1 cellular context compared by ENCODE assay signal in the genomic region with DNA sequence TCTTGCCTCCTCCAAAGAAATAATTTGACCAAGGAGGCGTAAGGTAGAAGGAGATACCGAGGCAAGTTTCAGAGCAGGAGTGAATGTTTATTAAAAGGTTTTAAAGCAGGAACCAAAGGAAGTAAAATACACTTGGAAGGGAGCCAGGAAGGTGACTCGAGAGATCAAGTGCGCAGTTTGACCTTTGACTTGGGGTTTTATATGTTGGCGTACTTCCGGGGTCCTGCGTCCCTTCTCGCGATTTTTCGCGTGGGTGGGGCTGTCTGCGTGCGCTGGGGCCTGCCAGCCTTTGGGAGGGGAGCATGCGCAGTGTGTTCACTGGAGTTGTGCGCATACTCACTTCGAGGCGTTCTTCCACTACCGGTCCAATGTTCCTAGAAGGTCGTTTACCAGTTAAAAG.
TF ChIP-seq lines count a peak whose summit lies in the region.

No MANE protein-coding gene starts in this region.

TF ChIP-seq in K562, 482 proteins besides CTCF, POLR2A, EP300 and RAD21 (continued from another document and continues in another):
- TF ChIP-seq, protein P1, sequence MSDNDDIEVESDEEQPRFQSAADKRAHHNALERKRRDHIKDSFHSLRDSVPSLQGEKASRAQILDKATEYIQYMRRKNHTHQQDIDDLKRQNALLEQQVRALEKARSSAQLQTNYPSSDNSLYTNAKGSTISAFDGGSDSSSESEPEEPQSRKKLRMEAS (CRISPR knock-in tag; IDR thresholded peaks at IDR 0.05): no peak
- TF ChIP-seq ZNF780A (CRISPR knock-in tag; IDR thresholded peaks at IDR 0.05): no peak
- TF ChIP-seq, protein P2, sequence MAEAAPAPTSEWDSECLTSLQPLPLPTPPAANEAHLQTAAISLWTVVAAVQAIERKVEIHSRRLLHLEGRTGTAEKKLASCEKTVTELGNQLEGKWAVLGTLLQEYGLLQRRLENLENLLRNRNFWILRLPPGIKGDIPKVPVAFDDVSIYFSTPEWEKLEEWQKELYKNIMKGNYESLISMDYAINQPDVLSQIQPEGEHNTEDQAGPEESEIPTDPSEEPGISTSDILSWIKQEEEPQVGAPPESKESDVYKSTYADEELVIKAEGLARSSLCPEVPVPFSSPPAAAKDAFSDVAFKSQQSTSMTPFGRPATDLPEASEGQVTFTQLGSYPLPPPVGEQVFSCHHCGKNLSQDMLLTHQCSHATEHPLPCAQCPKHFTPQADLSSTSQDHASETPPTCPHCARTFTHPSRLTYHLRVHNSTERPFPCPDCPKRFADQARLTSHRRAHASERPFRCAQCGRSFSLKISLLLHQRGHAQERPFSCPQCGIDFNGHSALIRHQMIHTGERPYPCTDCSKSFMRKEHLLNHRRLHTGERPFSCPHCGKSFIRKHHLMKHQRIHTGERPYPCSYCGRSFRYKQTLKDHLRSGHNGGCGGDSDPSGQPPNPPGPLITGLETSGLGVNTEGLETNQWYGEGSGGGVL (CRISPR knock-in tag; IDR thresholded peaks at IDR 0.05): no peak
- TF ChIP-seq, protein P3, sequence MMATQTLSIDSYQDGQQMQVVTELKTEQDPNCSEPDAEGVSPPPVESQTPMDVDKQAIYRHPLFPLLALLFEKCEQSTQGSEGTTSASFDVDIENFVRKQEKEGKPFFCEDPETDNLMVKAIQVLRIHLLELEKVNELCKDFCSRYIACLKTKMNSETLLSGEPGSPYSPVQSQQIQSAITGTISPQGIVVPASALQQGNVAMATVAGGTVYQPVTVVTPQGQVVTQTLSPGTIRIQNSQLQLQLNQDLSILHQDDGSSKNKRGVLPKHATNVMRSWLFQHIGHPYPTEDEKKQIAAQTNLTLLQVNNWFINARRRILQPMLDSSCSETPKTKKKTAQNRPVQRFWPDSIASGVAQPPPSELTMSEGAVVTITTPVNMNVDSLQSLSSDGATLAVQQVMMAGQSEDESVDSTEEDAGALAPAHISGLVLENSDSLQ (IDR thresholded peaks at IDR 0.05): no peak
- TF ChIP-seq BHLHE40 (IDR thresholded peaks at IDR 0.05; ENCODE audit: low read length): no peak
- no peak for TF ChIP-seq RBM39 (optimal IDR thresholded peaks at IDR 0.05; ENCODE audit: low read depth, low read length)
- no peak for TF ChIP-seq ZNF668 (CRISPR knock-in tag; IDR thresholded peaks at IDR 0.05)
- TF ChIP-seq RHOXF2B (CRISPR knock-in tag; conservative IDR thresholded peaks at IDR 0.05): no peak
- peak; percentile 84 for TF ChIP-seq NFIC (IDR thresholded peaks at IDR 0.05)
- TF ChIP-seq, protein P4, sequence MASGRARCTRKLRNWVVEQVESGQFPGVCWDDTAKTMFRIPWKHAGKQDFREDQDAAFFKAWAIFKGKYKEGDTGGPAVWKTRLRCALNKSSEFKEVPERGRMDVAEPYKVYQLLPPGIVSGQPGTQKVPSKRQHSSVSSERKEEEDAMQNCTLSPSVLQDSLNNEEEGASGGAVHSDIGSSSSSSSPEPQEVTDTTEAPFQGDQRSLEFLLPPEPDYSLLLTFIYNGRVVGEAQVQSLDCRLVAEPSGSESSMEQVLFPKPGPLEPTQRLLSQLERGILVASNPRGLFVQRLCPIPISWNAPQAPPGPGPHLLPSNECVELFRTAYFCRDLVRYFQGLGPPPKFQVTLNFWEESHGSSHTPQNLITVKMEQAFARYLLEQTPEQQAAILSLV (tag; IDR thresholded peaks at IDR 0.05): no peak
- no peak for TF ChIP-seq KDM1A (IDR thresholded peaks at IDR 0.05)
- TF ChIP-seq, protein P5, sequence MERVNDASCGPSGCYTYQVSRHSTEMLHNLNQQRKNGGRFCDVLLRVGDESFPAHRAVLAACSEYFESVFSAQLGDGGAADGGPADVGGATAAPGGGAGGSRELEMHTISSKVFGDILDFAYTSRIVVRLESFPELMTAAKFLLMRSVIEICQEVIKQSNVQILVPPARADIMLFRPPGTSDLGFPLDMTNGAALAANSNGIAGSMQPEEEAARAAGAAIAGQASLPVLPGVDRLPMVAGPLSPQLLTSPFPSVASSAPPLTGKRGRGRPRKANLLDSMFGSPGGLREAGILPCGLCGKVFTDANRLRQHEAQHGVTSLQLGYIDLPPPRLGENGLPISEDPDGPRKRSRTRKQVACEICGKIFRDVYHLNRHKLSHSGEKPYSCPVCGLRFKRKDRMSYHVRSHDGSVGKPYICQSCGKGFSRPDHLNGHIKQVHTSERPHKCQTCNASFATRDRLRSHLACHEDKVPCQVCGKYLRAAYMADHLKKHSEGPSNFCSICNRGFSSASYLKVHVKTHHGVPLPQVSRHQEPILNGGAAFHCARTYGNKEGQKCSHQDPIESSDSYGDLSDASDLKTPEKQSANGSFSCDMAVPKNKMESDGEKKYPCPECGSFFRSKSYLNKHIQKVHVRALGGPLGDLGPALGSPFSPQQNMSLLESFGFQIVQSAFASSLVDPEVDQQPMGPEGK (CRISPR knock-in tag; IDR thresholded peaks at IDR 0.05; ENCODE audit: borderline replicate concordance): no peak
- TF ChIP-seq, protein P6, sequence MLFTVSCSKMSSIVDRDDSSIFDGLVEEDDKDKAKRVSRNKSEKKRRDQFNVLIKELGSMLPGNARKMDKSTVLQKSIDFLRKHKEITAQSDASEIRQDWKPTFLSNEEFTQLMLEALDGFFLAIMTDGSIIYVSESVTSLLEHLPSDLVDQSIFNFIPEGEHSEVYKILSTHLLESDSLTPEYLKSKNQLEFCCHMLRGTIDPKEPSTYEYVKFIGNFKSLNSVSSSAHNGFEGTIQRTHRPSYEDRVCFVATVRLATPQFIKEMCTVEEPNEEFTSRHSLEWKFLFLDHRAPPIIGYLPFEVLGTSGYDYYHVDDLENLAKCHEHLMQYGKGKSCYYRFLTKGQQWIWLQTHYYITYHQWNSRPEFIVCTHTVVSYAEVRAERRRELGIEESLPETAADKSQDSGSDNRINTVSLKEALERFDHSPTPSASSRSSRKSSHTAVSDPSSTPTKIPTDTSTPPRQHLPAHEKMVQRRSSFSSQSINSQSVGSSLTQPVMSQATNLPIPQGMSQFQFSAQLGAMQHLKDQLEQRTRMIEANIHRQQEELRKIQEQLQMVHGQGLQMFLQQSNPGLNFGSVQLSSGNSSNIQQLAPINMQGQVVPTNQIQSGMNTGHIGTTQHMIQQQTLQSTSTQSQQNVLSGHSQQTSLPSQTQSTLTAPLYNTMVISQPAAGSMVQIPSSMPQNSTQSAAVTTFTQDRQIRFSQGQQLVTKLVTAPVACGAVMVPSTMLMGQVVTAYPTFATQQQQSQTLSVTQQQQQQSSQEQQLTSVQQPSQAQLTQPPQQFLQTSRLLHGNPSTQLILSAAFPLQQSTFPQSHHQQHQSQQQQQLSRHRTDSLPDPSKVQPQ (CRISPR knock-in tag; IDR thresholded peaks at IDR 0.05; ENCODE audit: borderline replicate concordance): no peak
- TF ChIP-seq ATF1 (CRISPR knock-in tag; IDR thresholded peaks at IDR 0.05): no peak
- TF ChIP-seq ATF1 (tag; IDR thresholded peaks at IDR 0.05): peak; percentile 70
- TF ChIP-seq RBM34 (IDR thresholded peaks at IDR 0.05; ENCODE audit: borderline replicate concordance, insufficient read depth, low read length): no peak
- TF ChIP-seq ZNF766 (CRISPR knock-in tag; conservative IDR thresholded peaks at IDR 0.05): no peak
- no peak for TF ChIP-seq SRSF7 (optimal IDR thresholded peaks at IDR 0.05; ENCODE audit: low read depth, low read length)
- TF ChIP-seq DDX20 (tag; IDR thresholded peaks at IDR 0.05; ENCODE audit: low read depth): no peak
- TF ChIP-seq, protein P7, sequence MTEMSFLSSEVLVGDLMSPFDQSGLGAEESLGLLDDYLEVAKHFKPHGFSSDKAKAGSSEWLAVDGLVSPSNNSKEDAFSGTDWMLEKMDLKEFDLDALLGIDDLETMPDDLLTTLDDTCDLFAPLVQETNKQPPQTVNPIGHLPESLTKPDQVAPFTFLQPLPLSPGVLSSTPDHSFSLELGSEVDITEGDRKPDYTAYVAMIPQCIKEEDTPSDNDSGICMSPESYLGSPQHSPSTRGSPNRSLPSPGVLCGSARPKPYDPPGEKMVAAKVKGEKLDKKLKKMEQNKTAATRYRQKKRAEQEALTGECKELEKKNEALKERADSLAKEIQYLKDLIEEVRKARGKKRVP (CRISPR knock-in tag; IDR thresholded peaks at IDR 0.05): no peak
- TF ChIP-seq, protein P8, sequence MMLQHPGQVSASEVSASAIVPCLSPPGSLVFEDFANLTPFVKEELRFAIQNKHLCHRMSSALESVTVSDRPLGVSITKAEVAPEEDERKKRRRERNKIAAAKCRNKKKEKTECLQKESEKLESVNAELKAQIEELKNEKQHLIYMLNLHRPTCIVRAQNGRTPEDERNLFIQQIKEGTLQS (IDR thresholded peaks at IDR 0.05): no peak
- TF ChIP-seq, protein P8 (CRISPR knock-in tag; conservative IDR thresholded peaks at IDR 0.05): no peak
- no peak for TF ChIP-seq DACH1 (IDR thresholded peaks at IDR 0.05; ENCODE audit: partially characterized antibody)
- no peak for TF ChIP-seq PURB (CRISPR knock-in tag; IDR thresholded peaks at IDR 0.05; ENCODE audit: low read depth)
- TF ChIP-seq, protein P9, sequence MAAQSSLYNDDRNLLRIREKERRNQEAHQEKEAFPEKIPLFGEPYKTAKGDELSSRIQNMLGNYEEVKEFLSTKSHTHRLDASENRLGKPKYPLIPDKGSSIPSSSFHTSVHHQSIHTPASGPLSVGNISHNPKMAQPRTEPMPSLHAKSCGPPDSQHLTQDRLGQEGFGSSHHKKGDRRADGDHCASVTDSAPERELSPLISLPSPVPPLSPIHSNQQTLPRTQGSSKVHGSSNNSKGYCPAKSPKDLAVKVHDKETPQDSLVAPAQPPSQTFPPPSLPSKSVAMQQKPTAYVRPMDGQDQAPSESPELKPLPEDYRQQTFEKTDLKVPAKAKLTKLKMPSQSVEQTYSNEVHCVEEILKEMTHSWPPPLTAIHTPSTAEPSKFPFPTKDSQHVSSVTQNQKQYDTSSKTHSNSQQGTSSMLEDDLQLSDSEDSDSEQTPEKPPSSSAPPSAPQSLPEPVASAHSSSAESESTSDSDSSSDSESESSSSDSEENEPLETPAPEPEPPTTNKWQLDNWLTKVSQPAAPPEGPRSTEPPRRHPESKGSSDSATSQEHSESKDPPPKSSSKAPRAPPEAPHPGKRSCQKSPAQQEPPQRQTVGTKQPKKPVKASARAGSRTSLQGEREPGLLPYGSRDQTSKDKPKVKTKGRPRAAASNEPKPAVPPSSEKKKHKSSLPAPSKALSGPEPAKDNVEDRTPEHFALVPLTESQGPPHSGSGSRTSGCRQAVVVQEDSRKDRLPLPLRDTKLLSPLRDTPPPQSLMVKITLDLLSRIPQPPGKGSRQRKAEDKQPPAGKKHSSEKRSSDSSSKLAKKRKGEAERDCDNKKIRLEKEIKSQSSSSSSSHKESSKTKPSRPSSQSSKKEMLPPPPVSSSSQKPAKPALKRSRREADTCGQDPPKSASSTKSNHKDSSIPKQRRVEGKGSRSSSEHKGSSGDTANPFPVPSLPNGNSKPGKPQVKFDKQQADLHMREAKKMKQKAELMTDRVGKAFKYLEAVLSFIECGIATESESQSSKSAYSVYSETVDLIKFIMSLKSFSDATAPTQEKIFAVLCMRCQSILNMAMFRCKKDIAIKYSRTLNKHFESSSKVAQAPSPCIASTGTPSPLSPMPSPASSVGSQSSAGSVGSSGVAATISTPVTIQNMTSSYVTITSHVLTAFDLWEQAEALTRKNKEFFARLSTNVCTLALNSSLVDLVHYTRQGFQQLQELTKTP (IDR thresholded peaks at IDR 0.05; ENCODE audit: low read depth in 1 of 2, partially characterized antibody in 2 of 2): no peak
- TF ChIP-seq ASH1L (IDR thresholded peaks at IDR 0.05; ENCODE audit: borderline replicate concordance, low read depth, partially characterized antibody): no peak
- TF ChIP-seq, protein P10, sequence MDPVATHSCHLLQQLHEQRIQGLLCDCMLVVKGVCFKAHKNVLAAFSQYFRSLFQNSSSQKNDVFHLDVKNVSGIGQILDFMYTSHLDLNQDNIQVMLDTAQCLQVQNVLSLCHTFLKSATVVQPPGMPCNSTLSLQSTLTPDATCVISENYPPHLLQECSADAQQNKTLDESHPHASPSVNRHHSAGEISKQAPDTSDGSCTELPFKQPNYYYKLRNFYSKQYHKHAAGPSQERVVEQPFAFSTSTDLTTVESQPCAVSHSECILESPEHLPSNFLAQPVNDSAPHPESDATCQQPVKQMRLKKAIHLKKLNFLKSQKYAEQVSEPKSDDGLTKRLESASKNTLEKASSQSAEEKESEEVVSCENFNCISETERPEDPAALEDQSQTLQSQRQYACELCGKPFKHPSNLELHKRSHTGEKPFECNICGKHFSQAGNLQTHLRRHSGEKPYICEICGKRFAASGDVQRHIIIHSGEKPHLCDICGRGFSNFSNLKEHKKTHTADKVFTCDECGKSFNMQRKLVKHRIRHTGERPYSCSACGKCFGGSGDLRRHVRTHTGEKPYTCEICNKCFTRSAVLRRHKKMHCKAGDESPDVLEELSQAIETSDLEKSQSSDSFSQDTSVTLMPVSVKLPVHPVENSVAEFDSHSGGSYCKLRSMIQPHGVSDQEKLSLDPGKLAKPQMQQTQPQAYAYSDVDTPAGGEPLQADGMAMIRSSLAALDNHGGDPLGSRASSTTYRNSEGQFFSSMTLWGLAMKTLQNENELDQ (CRISPR knock-in tag; IDR thresholded peaks at IDR 0.05; ENCODE audit: borderline replicate concordance): no peak
- TF ChIP-seq CC2D1A (IDR thresholded peaks at IDR 0.05): no peak
- TF ChIP-seq EGR1 (conservative IDR thresholded peaks at IDR 0.05): 0 out of 2 replicates have a peak, but pooled peaks have one; percentile 19
- TF ChIP-seq, protein P11, sequence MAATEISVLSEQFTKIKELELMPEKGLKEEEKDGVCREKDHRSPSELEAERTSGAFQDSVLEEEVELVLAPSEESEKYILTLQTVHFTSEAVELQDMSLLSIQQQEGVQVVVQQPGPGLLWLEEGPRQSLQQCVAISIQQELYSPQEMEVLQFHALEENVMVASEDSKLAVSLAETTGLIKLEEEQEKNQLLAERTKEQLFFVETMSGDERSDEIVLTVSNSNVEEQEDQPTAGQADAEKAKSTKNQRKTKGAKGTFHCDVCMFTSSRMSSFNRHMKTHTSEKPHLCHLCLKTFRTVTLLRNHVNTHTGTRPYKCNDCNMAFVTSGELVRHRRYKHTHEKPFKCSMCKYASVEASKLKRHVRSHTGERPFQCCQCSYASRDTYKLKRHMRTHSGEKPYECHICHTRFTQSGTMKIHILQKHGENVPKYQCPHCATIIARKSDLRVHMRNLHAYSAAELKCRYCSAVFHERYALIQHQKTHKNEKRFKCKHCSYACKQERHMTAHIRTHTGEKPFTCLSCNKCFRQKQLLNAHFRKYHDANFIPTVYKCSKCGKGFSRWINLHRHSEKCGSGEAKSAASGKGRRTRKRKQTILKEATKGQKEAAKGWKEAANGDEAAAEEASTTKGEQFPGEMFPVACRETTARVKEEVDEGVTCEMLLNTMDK (IDR thresholded peaks at IDR 0.05; ENCODE audit: borderline replicate concordance, insufficient read depth, low read depth, low read length, poor library complexity, severe bottlenecking): no peak
- TF ChIP-seq TCF3 (CRISPR knock-in tag; IDR thresholded peaks at IDR 0.05): no peak
- no peak for TF ChIP-seq SP2 (IDR thresholded peaks at IDR 0.05; ENCODE audit: extremely low read depth, low read depth, low read length, poor library complexity, severe bottlenecking)
- no peak for TF ChIP-seq SMAD4 (CRISPR knock-in tag; conservative IDR thresholded peaks at IDR 0.05)
